In genomic region chr3:74507691-74508090, GRCh38 we compare ENCODE assay signal across 7 cellular contexts.
"Had no signal": no experiment of that assay in that cellular context is flagged by ENCODE, and none has a peak within 500 bp of the region (broad histone marks: within the 10 kb centered on the region; RNA-seq: fewer than 3 reads in every experiment).

No MANE protein-coding gene starts in this region.

- H3K27ac ChIP-seq: GM23248, HL-60 had no signal

- H3K4me3 ChIP-seq: GM23248 had no signal

- H2AFZ ChIP-seq: GM23248 had no signal

- H3K9me3 Mint-ChIP-seq: H9 had no signal

- ATAC-seq: HepG2 had no signal

- H3K36me3 Mint-ChIP-seq: IgD-negative memory B cell had no signal

- H3K27ac Mint-ChIP-seq: IgD-negative memory B cell had no signal

- H3K27me3 Mint-ChIP-seq: IgD-negative memory B cell had no signal

- DNase-seq: GM23248, H9, HCEC 1CT, KBM-7 had no signal

- H3K4me3 Mint-ChIP-seq: H9, IgD-negative memory B cell had no signal

- H3K4me1 Mint-ChIP-seq: H9, IgD-negative memory B cell had no signal
